Comparison of ENCODE assay signal across 13 cellular contexts in the genomic region with DNA sequence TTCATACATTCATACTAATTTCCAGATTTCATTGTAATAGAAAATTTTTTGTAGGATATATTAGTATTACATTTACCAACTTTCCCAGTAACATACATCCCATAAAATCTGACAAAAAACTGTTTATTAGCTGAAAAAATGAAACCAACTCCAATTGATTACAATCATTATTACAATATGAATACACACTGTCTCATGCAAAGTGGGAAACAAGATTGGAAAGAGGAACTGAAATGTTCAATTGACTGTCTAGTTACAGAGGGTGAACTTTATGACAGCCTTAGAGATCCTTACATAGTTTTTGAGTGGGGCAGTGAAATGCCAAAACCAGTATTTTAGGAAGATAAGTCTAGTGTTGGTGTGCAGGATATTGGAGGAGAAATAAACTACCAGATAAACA. TPM values are rescaled to one million over a fixed set of nuclear protein-coding genes. Genes with fewer than 3 reads are reported as not detected.
DNase-seq lines count a peak whose midpoint lies in the region; ATAC-seq and TF ChIP-seq lines count a peak whose summit lies in the region.
"Had no signal": no experiment of that assay in that cellular context is flagged by ENCODE, and none has a peak within 500 bp of the region (broad histone marks: within the 10 kb centered on the region; RNA-seq: fewer than 3 reads in every experiment).

No MANE protein-coding gene starts in this region.

- H3K14ac ChIP-seq in neuronal stem cell (ENCODE audit: low read length): no peak overlapping the region

- no peak overlapping the region for H3K4me2 ChIP-seq in neuronal stem cell (ENCODE audit: insufficient read depth, low read length, poor library complexity, severe bottlenecking)

- H3K4me1 Mint-ChIP-seq in activated naive CD8-positive, alpha-beta T cell treated with anti-CD3 and anti-CD28 coated beads, Interleukin-2, amount 50 U/mL, for 24 hours: no peaks in the 10 kb centered on the region

- no peaks in the 10 kb centered on the region for H3K36me3 ChIP-seq in neuronal stem cell (replicated peaks in 1 of 2; ENCODE audit: control insufficient read depth in 2 of 2, insufficient read depth in 2 of 2, low read length in 2 of 2)
- H3K36me3 ChIP-seq: heart left ventricle, upper lobe of right lung had no signal

- no peak overlapping the region for H3K9ac ChIP-seq in neuronal stem cell (ENCODE audit: low read depth, low read length, poor library complexity)

- H3K27ac ChIP-seq in neuronal stem cell (replicated peaks; ENCODE audit: low read length): no peak overlapping the region
- H3K27ac ChIP-seq: dorsolateral prefrontal cortex, heart left ventricle, upper lobe of right lung had no signal

- TF ChIP-seq CTCF in GM13976 (IDR thresholded peaks at IDR 0.05; ENCODE audit: borderline replicate concordance, control extremely low read depth, extremely low read depth, insufficient read depth, missing control alignments): no peak

- H3K4me1 ChIP-seq in neuronal stem cell (ENCODE audit: control insufficient read depth in 2 of 2, insufficient read depth in 1 of 2, low read depth in 1 of 2, low read length in 2 of 2): no peaks in the 10 kb centered on the region
- H3K4me1 ChIP-seq: heart left ventricle, upper lobe of right lung had no signal

- H3K9me3 Mint-ChIP-seq in activated naive CD8-positive, alpha-beta T cell treated with anti-CD3 and anti-CD28 coated beads, Interleukin-2, amount 50 U/mL, for 24 hours: no peaks in the 10 kb centered on the region

- no peak overlapping the region for H4K91ac ChIP-seq in neuronal stem cell (ENCODE audit: low read depth, low read length, poor library complexity)

- H2AK5ac ChIP-seq in neuronal stem cell (ENCODE audit: low read depth, low read length): no peak overlapping the region

- no peak overlapping the region for H3K27ac Mint-ChIP-seq in activated naive CD8-positive, alpha-beta T cell treated with anti-CD3 and anti-CD28 coated beads, Interleukin-2, amount 50 U/mL, for 24 hours

- H2BK12ac ChIP-seq in neuronal stem cell (ENCODE audit: low read length): no peak overlapping the region

- no peaks in the 10 kb centered on the region for H3K36me3 Mint-ChIP-seq in activated naive CD8-positive, alpha-beta T cell treated with anti-CD3 and anti-CD28 coated beads, Interleukin-2, amount 50 U/mL, for 24 hours (ENCODE audit: low read depth)

- H3K18ac ChIP-seq in neuronal stem cell (ENCODE audit: low read length): no peak overlapping the region

- no peaks in the 10 kb centered on the region for H3K27me3 Mint-ChIP-seq in activated naive CD8-positive, alpha-beta T cell treated with anti-CD3 and anti-CD28 coated beads, Interleukin-2, amount 50 U/mL, for 24 hours

- no peak overlapping the region for H3K23ac ChIP-seq in neuronal stem cell (ENCODE audit: low read depth, low read length, poor library complexity)

- H2BK15ac ChIP-seq in neuronal stem cell (ENCODE audit: low read length): no peak overlapping the region

- H2BK120ac ChIP-seq in neuronal stem cell (ENCODE audit: low read depth, low read length): no peak overlapping the region

- in situ Hi-C loops in GM13976 (cut with MboI; ENCODE audit: low sequenced_read_pairs, unreplicated experiment): no loop called here

- H3K27me3 ChIP-seq in neuronal stem cell (ENCODE audit: control insufficient read depth in 3 of 3, insufficient read depth in 3 of 3, low read depth in 1 of 3, low read length in 3 of 3): no peaks in the 10 kb centered on the region
- H3K27me3 ChIP-seq: dorsolateral prefrontal cortex, heart left ventricle, upper lobe of right lung had no signal

- H3K4me3 Mint-ChIP-seq in activated naive CD8-positive, alpha-beta T cell treated with anti-CD3 and anti-CD28 coated beads, Interleukin-2, amount 50 U/mL, for 24 hours: no peak overlapping the region

- H3K4me3 ChIP-seq in neuronal stem cell (ENCODE audit: low read length in 2 of 2): no peak overlapping the region
- H3K4me3 ChIP-seq: dorsolateral prefrontal cortex, heart left ventricle, upper lobe of right lung had no signal

- H3K79me1 ChIP-seq in neuronal stem cell (ENCODE audit: low read depth, low read length): no peaks in the 10 kb centered on the region

- H3K4ac ChIP-seq in neuronal stem cell (ENCODE audit: low read length): no peak overlapping the region

- peak; percentile 32 for DNase-seq in GM13976 (ENCODE audit: low spot score)
- DNase-seq in neuronal stem cell (ENCODE audit: low spot score): no peak
- DNase-seq in activated naive CD8-positive, alpha-beta T cell treated with anti-CD3 and anti-CD28 coated beads, Interleukin-2, amount 50 U/mL, for 24 hours: no peak
- DNase-seq in activated effector memory CD4-positive, alpha-beta T cell treated with Interleukin-2 at 50 U/mL for 16 hours: no peak
- DNase-seq in AG08396 (ENCODE audit: low spot score): no peak
- DNase-seq: activated CD8-positive, alpha-beta memory T cell treated with anti-CD3 and anti-CD28 coated beads for 24 hours; dorsolateral prefrontal cortex; heart left ventricle; NCI-H82; upper lobe of right lung had no signal

- no peak overlapping the region for H4K8ac ChIP-seq in neuronal stem cell (ENCODE audit: low read depth, low read length)

- no peak overlapping the region for H2AFZ ChIP-seq in neuronal stem cell (ENCODE audit: low read length)

- H3K9me3 ChIP-seq in neuronal stem cell (replicated peaks in 1 of 2; ENCODE audit: control insufficient read depth in 2 of 2, insufficient read depth in 1 of 2, low read depth in 1 of 2, low read length in 2 of 2): no peaks in the 10 kb centered on the region
- H3K9me3 ChIP-seq: heart left ventricle, upper lobe of right lung had no signal

- ATAC-seq in GM19438 (IDR thresholded peaks at IDR 0.05; ENCODE audit: low read depth, unreplicated experiment) (peak; percentile 84), HG02840 (IDR thresholded peaks at IDR 0.05; ENCODE audit: low FRiP score, unreplicated experiment) (peak; percentile 89), HG03469 (IDR thresholded peaks at IDR 0.05; ENCODE audit: unreplicated experiment) (peak; percentile 98)
- ATAC-seq in activated naive CD8-positive, alpha-beta T cell treated with anti-CD3 and anti-CD28 coated beads, Interleukin-2, amount 50 U/mL, for 24 hours: no peak
- ATAC-seq: heart left ventricle, upper lobe of right lung had no signal

- H2BK5ac ChIP-seq in neuronal stem cell (ENCODE audit: low read length): no peak overlapping the region

RNA-seq across cellular contexts. Expression of a gene that starts 2.3 kb away (rescaled TPM):
- polyA plus RNA-seq in neuronal stem cell (2013, experiment 1 of 2): 0.06 TPM
- polyA plus RNA-seq in neuronal stem cell (2013, experiment 2 of 2): 0.10 TPM
- polyA plus RNA-seq: heart left ventricle had no signal

RNA-seq across cellular contexts. Expression of a gene that starts 38.8 kb away (rescaled TPM):
- polyA plus RNA-seq in neuronal stem cell (2013, experiment 1 of 2): not detected
- not detected for polyA plus RNA-seq in neuronal stem cell (2013, experiment 2 of 2)
